16 cellular contexts compared by ENCODE assay signal in the genomic region with DNA sequence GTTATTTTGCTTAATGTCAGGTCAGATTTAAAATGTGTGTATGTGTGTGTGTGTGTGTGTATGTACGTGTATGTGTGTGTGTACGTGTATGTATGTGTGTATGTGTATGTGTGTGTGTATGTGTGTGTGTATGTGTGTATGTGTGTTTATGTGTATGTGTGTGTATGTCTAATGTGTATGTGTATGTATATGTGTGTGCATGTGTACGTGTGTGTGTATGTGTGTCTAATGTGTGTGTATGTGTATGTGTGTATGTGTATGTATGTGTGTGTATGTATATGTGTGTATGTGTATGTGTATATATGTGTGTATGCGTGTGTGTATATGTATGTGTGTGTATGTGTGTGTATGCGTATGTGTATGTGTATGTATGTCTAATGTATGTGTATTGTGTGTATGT.
DNase-seq lines count a peak whose midpoint lies in the region; ATAC-seq, FAIRE-seq and TF ChIP-seq lines count a peak whose summit lies in the region.
"Had no signal": no experiment of that assay in that cellular context is flagged by ENCODE, and none has a peak within 500 bp of the region (broad histone marks: within the 10 kb centered on the region; RNA-seq: fewer than 3 reads in every experiment).

No MANE protein-coding gene starts in this region.

- H3K4me1 Mint-ChIP-seq in nephron (peaks cover 71% of the 10 kb centered on the region), type B pancreatic cell (ENCODE audit: unreplicated experiment) (peaks cover 45% of the 10 kb centered on the region)
- peaks cover 5% of the 10 kb centered on the region for H3K4me1 Mint-ChIP-seq in activated naive CD4-positive, alpha-beta T cell treated with anti-CD3 and anti-CD28 coated beads for 36 hours (ENCODE audit: low read depth)

- CTCF ChIA-PET in GM12878 (lab: Yijun Ruan, JAX) = no interaction called here
- CTCF ChIA-PET in activated naive CD4-positive, alpha-beta T cell treated with anti-CD3 and anti-CD28 coated beads for 36 hours (lab: Charles Lee) = no interaction called here

- H4K20me1 ChIP-seq in GM12878 (ENCODE audit: control insufficient read depth, insufficient read depth) (no peaks in the 10 kb centered on the region), osteoblast (ENCODE audit: insufficient read depth, low read length) (no peaks in the 10 kb centered on the region)

- TF ChIP-seq POLR2A in GM12878 (IDR thresholded peaks at IDR 0.05; ENCODE audit: low read depth, low read length) = no peak

- H3K36me3 ChIP-seq in ES-I3 (ENCODE audit: insufficient read depth, low read length) = no peaks in the 10 kb centered on the region
- H3K36me3 ChIP-seq in GM12878 (ENCODE audit: control insufficient read depth in 2 of 2, insufficient read depth in 2 of 2, low read length in 1 of 2) = no peaks in the 10 kb centered on the region
- no peaks in the 10 kb centered on the region for H3K36me3 ChIP-seq in osteoblast (ENCODE audit: insufficient read depth, low read length)
- H3K36me3 ChIP-seq: SJSA1 had no signal

- peaks cover 22% of the 10 kb centered on the region for H3K27me3 Mint-ChIP-seq in nephron (ENCODE audit: low read depth)
- H3K27me3 Mint-ChIP-seq in type B pancreatic cell = peaks cover 25% of the 10 kb centered on the region
- peaks cover 1% of the 10 kb centered on the region for H3K27me3 Mint-ChIP-seq in activated naive CD4-positive, alpha-beta T cell treated with anti-CD3 and anti-CD28 coated beads for 36 hours (ENCODE audit: low read depth)

- no peak for ATAC-seq in GM12878
- ATAC-seq in stimulated activated naive CD8-positive, alpha-beta T cell treated with anti-CD3 and anti-CD28 coated beads, Interleukin-15, Interleukin-2, amounts not matched to agents 100 U/mL and 50 U/mL, for 24 hours = no peak
- ATAC-seq: HCT116 had no signal

- RAD21 ChIA-PET in GM12878 (lab: Charles Lee; ENCODE audit: unreplicated experiment) = no interaction called here

- H3K4me1 ChIP-seq in ES-I3 (ENCODE audit: insufficient read depth, low read length) (peaks cover 20% of the 10 kb centered on the region), GM12878 (ENCODE audit: control insufficient read depth, insufficient read depth, low read length) (no peaks in the 10 kb centered on the region), osteoblast (ENCODE audit: insufficient read depth, low read length) (no peaks in the 10 kb centered on the region)
- H3K4me1 ChIP-seq: SJSA1 had no signal

- no peak overlapping the region for H2AFZ ChIP-seq in GM12878 (ENCODE audit: control insufficient read depth, low read depth, low read length)
- H2AFZ ChIP-seq in osteoblast (ENCODE audit: low read length) = no peak overlapping the region

- H3K9me3 Mint-ChIP-seq in nephron (no peaks in the 10 kb centered on the region), type B pancreatic cell (no peaks in the 10 kb centered on the region)
- H3K9me3 Mint-ChIP-seq in activated naive CD4-positive, alpha-beta T cell treated with anti-CD3 and anti-CD28 coated beads for 36 hours = no peaks in the 10 kb centered on the region

- no peak overlapping the region for H3K4me3 ChIP-seq in GM12878
- no peak overlapping the region for H3K4me3 ChIP-seq in osteoblast (ENCODE audit: insufficient read depth, low read length)
- H3K4me3 ChIP-seq: SJSA1 had no signal

- H3K4me2 ChIP-seq in GM12878 (ENCODE audit: control insufficient read depth, insufficient read depth) (no peak overlapping the region), osteoblast (ENCODE audit: insufficient read depth, low read length) (no peak overlapping the region)

- no peaks in the 10 kb centered on the region for H3K36me3 Mint-ChIP-seq in nephron (ENCODE audit: low read depth)
- no peaks in the 10 kb centered on the region for H3K36me3 Mint-ChIP-seq in type B pancreatic cell
- no peaks in the 10 kb centered on the region for H3K36me3 Mint-ChIP-seq in activated naive CD4-positive, alpha-beta T cell treated with anti-CD3 and anti-CD28 coated beads for 36 hours (ENCODE audit: low read depth)

- intact Hi-C loops in GM12878 (cut with micrococcal nuclease; ENCODE audit: unreplicated experiment) = no loop called here
- intact Hi-C loops in activated naive CD4-positive, alpha-beta T cell treated with anti-CD3 and anti-CD28 coated beads for 36 hours (cut with micrococcal nuclease) = no loop called here

- no peak for TF ChIP-seq CTCF in GM12878 (IDR thresholded peaks at IDR 0.05 in 2 of 3, conservative IDR thresholded peaks at IDR 0.05 in 1 of 3; ENCODE audit: control insufficient read depth in 2 of 3, extremely low read depth in 1 of 3, insufficient read depth in 1 of 3, low read depth in 3 of 3, low read length in 3 of 3)
- no peak for TF ChIP-seq CTCF in nephron (IDR thresholded peaks at IDR 0.05; ENCODE audit: unreplicated experiment in 3 of 3)
- TF ChIP-seq CTCF in type B pancreatic cell (conservative IDR thresholded peaks at IDR 0.05) = no peak
- TF ChIP-seq CTCF in osteoblast (IDR thresholded peaks at IDR 0.05; ENCODE audit: extremely low read depth, low read depth, low read length) = no peak

- DNase-seq in GM12878 (ENCODE audit: low read depth, low spot score) (no peak), type B pancreatic cell (ENCODE audit: extremely low spot score, unreplicated experiment) (no peak), osteoblast (ENCODE audit: insufficient read length, low spot score, missing footprints) (no peak)
- DNase-seq in stimulated activated naive CD8-positive, alpha-beta T cell treated with anti-CD3 and anti-CD28 coated beads, Interleukin-15, Interleukin-2, amounts not matched to agents 100 U/mL and 50 U/mL, for 24 hours = no peak
- DNase-seq in activated naive CD4-positive, alpha-beta T cell treated with anti-CD3 and anti-CD28 coated beads for 36 hours = no peak
- DNase-seq: COR-L47, EL, KBM-7, NCI-H1436, NCI-H2029 treated with DMSO at 0.1 percent for 48 hours, NCI-H2171 treated with DMSO at 0.1 percent for 48 hours, NCI-H510A had no signal

- peak overlapping the region; percentile 25; the same call in 1 of the 2 replicates for H3K9ac ChIP-seq in ES-I3 (ENCODE audit: low read depth, low read length)
- no peak overlapping the region for H3K9ac ChIP-seq in GM12878 (ENCODE audit: control insufficient read depth, insufficient read depth, low read length)

- whole genome bisulfite sequencing in GM12878 (ENCODE audit: insufficient coverage, insufficient replicate concordance, low lambda C conversion rate, missing lambda C conversion rate) = 90% methylated on average over 5 of the region's 5 CpGs

- no TSS peak for BruUV-seq in GM12878 (replicated peaks; lab: Mats Ljungman, UMichigan)

- SMC1A ChIA-PET in GM12878 (lab: Charles Lee; ENCODE audit: uncharacterized antibody, unreplicated experiment) = no interaction called here

- H3K27ac Mint-ChIP-seq in nephron = peak overlapping the region; percentile 71 to 93 (median 79)
- H3K27ac Mint-ChIP-seq in type B pancreatic cell = no peak overlapping the region
- no peak overlapping the region for H3K27ac Mint-ChIP-seq in activated naive CD4-positive, alpha-beta T cell treated with anti-CD3 and anti-CD28 coated beads for 36 hours

- in situ Hi-C loops in GM12878 (cut with MboI) = no loop called here

- H3K27me3 ChIP-seq in GM12878 (replicated peaks in 1 of 2; ENCODE audit: control insufficient read depth in 2 of 2, insufficient read depth in 2 of 2, low read length in 1 of 2) (no peaks in the 10 kb centered on the region), osteoblast (ENCODE audit: insufficient read depth, low read length) (no peaks in the 10 kb centered on the region)
- H3K27me3 ChIP-seq: SJSA1 had no signal

- H3K9me3 ChIP-seq in ES-I3 (ENCODE audit: control insufficient read depth, insufficient read depth, low read length) (no peaks in the 10 kb centered on the region), GM12878 (replicated peaks; ENCODE audit: control insufficient read depth, insufficient read depth, low read length) (no peaks in the 10 kb centered on the region), osteoblast (ENCODE audit: low read depth, low read length) (no peaks in the 10 kb centered on the region)

- H3K27ac ChIP-seq in GM12878 (ENCODE audit: control insufficient read depth, insufficient read depth) (no peak overlapping the region), osteoblast (ENCODE audit: low read depth, low read length) (no peak overlapping the region)
- H3K27ac ChIP-seq: SJSA1 had no signal

- peak; percentile 27 for FAIRE-seq in GM12878 (lab: Jason Lieb, UNC)

- POLR2A ChIA-PET in GM12878 (lab: Charles Lee) = no interaction called here

- no peak for TF ChIP-seq EP300 in GM12878 (IDR thresholded peaks at IDR 0.05; ENCODE audit: borderline replicate concordance in 1 of 2, control insufficient read depth in 1 of 2, low read depth in 2 of 2, low read length in 2 of 2)

- H3K79me2 ChIP-seq in GM12878 (ENCODE audit: control insufficient read depth, insufficient read depth, low read length) (no peaks in the 10 kb centered on the region), osteoblast (ENCODE audit: insufficient read depth, low read length) (no peaks in the 10 kb centered on the region)

- TF ChIP-seq RAD21 in GM12878 (IDR thresholded peaks at IDR 0.05; ENCODE audit: insufficient read depth, low read depth, low read length) = no peak

- H3K4me3 Mint-ChIP-seq in nephron = peak overlapping the region; percentile 22 to 76 (median 76)
- peak overlapping the region; percentile 81 for H3K4me3 Mint-ChIP-seq in type B pancreatic cell
- H3K4me3 Mint-ChIP-seq in activated naive CD4-positive, alpha-beta T cell treated with anti-CD3 and anti-CD28 coated beads for 36 hours = no peak overlapping the region

TF ChIP-seq in GM12878, 131 proteins besides CTCF, POLR2A, EP300 and RAD21:
- TF ChIP-seq POLR2AphosphoS2 (IDR thresholded peaks at IDR 0.05; ENCODE audit: low read depth, low read length) (no peak), TCF12 (IDR thresholded peaks at IDR 0.05; ENCODE audit: low read depth, low read length) (no peak), HDGF (IDR thresholded peaks at IDR 0.05) (no peak), TCF7 (IDR thresholded peaks at IDR 0.05; ENCODE audit: borderline replicate concordance) (no peak), RBBP5 (conservative IDR thresholded peaks at IDR 0.05) (no peak)

Comparison
In these comparisons a context has a peak if more than half of its experiments do, and no peak if none do; other contexts are left out.
1. H3K27ac Mint-ChIP-seq: peak in nephron (3 of 3); none in type B pancreatic cell (single experiment) and activated naive CD4-positive, alpha-beta T cell treated with anti-CD3 and anti-CD28 coated beads for 36 hours (single experiment).